In the genomic region with DNA sequence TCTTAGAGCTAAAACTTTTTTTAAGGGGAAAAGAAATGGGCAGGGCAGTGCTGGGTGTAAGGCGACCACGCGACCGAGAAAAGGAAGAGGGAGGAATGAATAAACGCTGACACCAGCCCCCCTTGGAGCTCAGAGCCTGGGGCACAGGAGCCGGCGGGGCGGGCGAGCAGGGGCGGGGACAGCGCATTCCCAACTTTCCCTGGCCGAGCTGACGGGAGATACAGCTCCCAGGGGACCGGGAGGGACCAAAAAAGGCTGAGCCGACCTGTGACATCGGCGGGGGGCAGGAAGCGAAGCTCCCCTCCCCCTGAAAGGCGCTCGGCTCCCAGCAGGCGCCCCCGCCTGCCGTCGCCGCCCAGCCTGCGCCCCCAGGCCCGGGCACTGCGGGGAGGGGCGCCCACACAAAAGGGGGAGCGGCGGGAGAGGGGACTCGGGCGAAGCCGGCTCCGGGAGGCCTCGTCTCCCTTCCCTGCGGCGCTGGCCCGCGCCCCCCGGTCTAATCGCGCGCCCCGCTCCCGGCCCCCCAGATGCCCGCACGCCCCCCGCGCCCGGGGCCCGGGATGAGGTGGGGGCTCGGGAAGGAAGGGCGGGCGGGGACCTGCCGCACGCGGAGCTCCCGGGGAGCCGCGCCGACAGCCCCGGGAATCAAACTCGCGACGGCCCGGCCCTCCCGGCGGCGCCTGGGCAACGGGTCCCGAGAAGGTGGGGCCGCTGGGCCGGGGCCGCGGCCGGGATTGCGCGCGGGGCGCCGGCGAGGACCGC, we compare ENCODE assay signal across 8 cellular contexts. TPM values are rescaled to one million over a fixed set of nuclear protein-coding genes. Genes with fewer than 3 reads are reported as not detected.
DNase-seq lines count a peak whose midpoint lies in the region; ATAC-seq, FAIRE-seq and TF ChIP-seq lines count a peak whose summit lies in the region.

No MANE protein-coding gene starts in this region.

- intact Hi-C loops in Caco-2 (cut with micrococcal nuclease; ENCODE audit: unreplicated experiment), result loop anchor here (1.0 to 2.0 kb wide), 4 partner anchors 8 to 62 kb away; partner anchors contain the start of gene VEZF1
- intact Hi-C loops in mucosa of descending colon (cut with DNase I, micrococcal nuclease), result no loop called here

- H3F3A ChIP-seq in SU-DHL-6 (ENCODE audit: insufficient read depth), result no peaks in the 10 kb centered on the region

- H3K36me3 Mint-ChIP-seq in Caco-2 (ENCODE audit: insufficient read depth, unreplicated experiment), result peaks cover 8% of the 10 kb centered on the region

- no peak overlapping the region for H3K9ac ChIP-seq in SU-DHL-6 (ENCODE audit: low read length)

- no peaks in the 10 kb centered on the region for H3K79me2 ChIP-seq in SU-DHL-6 (ENCODE audit: insufficient read depth, low read length)

- peak overlapping the region; percentile 26 for H3K4me2 ChIP-seq in SU-DHL-6 (ENCODE audit: low read depth, low read length, poor library complexity, severe bottlenecking)

- peak overlapping the region; percentile 69 for H3K4me3 ChIP-seq in Caco-2 (ENCODE audit: low read depth, low read length)
- H3K4me3 ChIP-seq in SU-DHL-6 (ENCODE audit: insufficient read depth, low read length, poor library complexity, severe bottlenecking), result no peak overlapping the region
- peak overlapping the region; percentile 66 to 70 for H3K4me3 ChIP-seq in esophagus (ENCODE audit: low read depth in 1 of 2, low read length in 2 of 2)
- H3K4me3 ChIP-seq in mucosa of descending colon, result peak overlapping the region; percentile 42

- peaks cover 36% of the 10 kb centered on the region for H3K4me1 Mint-ChIP-seq in Caco-2 (ENCODE audit: low read depth, unreplicated experiment)

- POLR2A ChIA-PET in Caco-2 (lab: Charles Lee), result interaction anchor here (0.6 to 1.7 kb wide), 6 partner anchors 43 to 104 kb away, joined by 3 to 9 read pairs (median 6); partner anchors contain the start of gene SRSF1

- peaks cover 53% of the 10 kb centered on the region for H3K4me1 ChIP-seq in Caco-2
- H3K4me1 ChIP-seq in esophagus (ENCODE audit: control insufficient read depth in 2 of 2, insufficient read depth in 2 of 2, low read length in 1 of 2), result peaks cover 3 to 15% of the 10 kb centered on the region in 2 donors
- peaks cover 19% of the 10 kb centered on the region for H3K4me1 ChIP-seq in mucosa of descending colon (ENCODE audit: low read depth)

- CTCF ChIA-PET in Caco-2 (lab: Charles Lee), result interaction anchor here (0.7 to 2.7 kb wide), 9 partner anchors 11 to 93 kb away, joined by 3 to 10 read pairs (median 3); no protein-coding TSS in a partner anchor

- 2% methylated on average over 40 to 84 of the region's 84 CpGs for WGBS in esophagus, 2 donors

- H3K4me3 Mint-ChIP-seq in Caco-2 (ENCODE audit: unreplicated experiment), result peak overlapping the region; percentile 72

- H3K27ac ChIP-seq in SU-DHL-6 (ENCODE audit: low read depth, low read length), result no peak overlapping the region
- H3K27ac ChIP-seq in esophagus (ENCODE audit: low read depth in 2 of 2, low read length in 1 of 2), result peak overlapping the region; percentile 93

- no peaks in the 10 kb centered on the region for H3K36me3 ChIP-seq in Caco-2 (ENCODE audit: control insufficient read depth, insufficient read depth, low read length)
- no peaks in the 10 kb centered on the region for H3K36me3 ChIP-seq in SU-DHL-6 (ENCODE audit: low read length)
- no peaks in the 10 kb centered on the region for H3K36me3 ChIP-seq in esophagus (ENCODE audit: control insufficient read depth in 2 of 2, insufficient read depth in 2 of 2, low read length in 1 of 2)
- H3K36me3 ChIP-seq in mucosa of descending colon (ENCODE audit: low read depth), result no peaks in the 10 kb centered on the region

- peak; percentile 48 for FAIRE-seq in urothelium cell line (lab: Jason Lieb, UNC)

- no peak for TF ChIP-seq CTCF in Caco-2 (IDR thresholded peaks at IDR 0.05; ENCODE audit: insufficient read depth in 1 of 2, low read depth in 1 of 2, low read length in 1 of 2, severe bottlenecking in 1 of 2, unreplicated experiment in 1 of 2)
- TF ChIP-seq CTCF in SU-DHL-6 (IDR thresholded peaks at IDR 0.05; ENCODE audit: insufficient read depth, low read length, poor library complexity, severe bottlenecking), result no peak
- no peak for TF ChIP-seq CTCF in mucosa of descending colon (IDR thresholded peaks at IDR 0.05)

- no peaks in the 10 kb centered on the region for H3K9me3 ChIP-seq in Caco-2
- H3K9me3 ChIP-seq in SU-DHL-6 (ENCODE audit: insufficient read depth, low read length), result no peaks in the 10 kb centered on the region
- H3K9me3 ChIP-seq in esophagus (ENCODE audit: control insufficient read depth in 2 of 2, insufficient read depth in 1 of 2, low read depth in 1 of 2, low read length in 1 of 2), result no peaks in the 10 kb centered on the region
- no peaks in the 10 kb centered on the region for H3K9me3 ChIP-seq in mucosa of descending colon

- ATAC-seq in mucosa of descending colon (peak; percentile 48), HG03025 (IDR thresholded peaks at IDR 0.05; ENCODE audit: low FRiP score, unreplicated experiment) (no peak)

- no peaks in the 10 kb centered on the region for H4K20me1 ChIP-seq in SU-DHL-6 (ENCODE audit: low read depth, low read length)

- peak overlapping the region; percentile 53 for H3K27ac Mint-ChIP-seq in Caco-2 (ENCODE audit: unreplicated experiment)

- DNase-seq in Caco-2, result peak; percentile 66 to 71
- peak; percentile 80 for DNase-seq in HK-2 (ENCODE audit: unreplicated experiment)
- DNase-seq in mucosa of descending colon, result peak; percentile 64 to 77 (median 73)
- peak; percentile 91 for DNase-seq in urothelium cell line (ENCODE audit: low spot score)
- DNase-seq in NK-92 treated with Interleukin-12 subunit alpha and Interleukin-12 subunit beta, amount 100 ng/mL, for 24 hours (lab: John Stamatoyannopoulos, UW), result no peak

- H3K9me2 ChIP-seq in SU-DHL-6 (replicated peaks; ENCODE audit: insufficient read depth, low read length), result no peaks in the 10 kb centered on the region

- H3K27me3 ChIP-seq in Caco-2 (replicated peaks; ENCODE audit: control insufficient read depth, insufficient read depth, low read length), result no peaks in the 10 kb centered on the region
- H3K27me3 ChIP-seq in SU-DHL-6 (ENCODE audit: low read length), result no peaks in the 10 kb centered on the region
- no peaks in the 10 kb centered on the region for H3K27me3 ChIP-seq in esophagus (ENCODE audit: control insufficient read depth in 1 of 2, insufficient read depth in 2 of 2, low read length in 2 of 2)

- no peaks in the 10 kb centered on the region for H3K9me3 Mint-ChIP-seq in Caco-2 (ENCODE audit: unreplicated experiment)

- no peaks in the 10 kb centered on the region for H3K27me3 Mint-ChIP-seq in Caco-2 (ENCODE audit: insufficient read depth, unreplicated experiment)

- BruUV-seq in Caco-2 (replicated peaks; lab: Mats Ljungman, UMichigan), result no TSS peak

- no peak overlapping the region for H2AFZ ChIP-seq in SU-DHL-6 (ENCODE audit: low read depth, low read length, severe bottlenecking)

RNA-seq across cellular contexts. Expression of gene CUEDC1, which starts 0.6 kb away (rescaled TPM):
- 27.5 TPM in 2 replicates for total RNA-seq in Caco-2 (2022)
- polyA plus RNA-seq in esophagus, result 10 to 100 TPM; 19.9 to 31.1 TPM
- total RNA-seq in mucosa of descending colon, result 10 to 100 TPM; 23.5 to 46.8 (median 23.6) TPM

RNA-seq across cellular contexts. Expression of gene VEZF1, which starts 33.5 kb away (rescaled TPM):
- 52.1 and 54.9 TPM in 2 replicates for total RNA-seq in Caco-2 (2022)
- polyA plus RNA-seq in esophagus, result 10 to 100 TPM in 1 of 2 donors, 1 to 10 TPM in 1; 8.8 to 10.6 TPM
- total RNA-seq in mucosa of descending colon, result 100 to 1,000 TPM in 1 of 3 donors, 10 to 100 TPM in 2; 48.1 to 107 (median 48.9) TPM

RNA-seq across cellular contexts. Expression of gene SRSF1, which starts 52.4 kb away (rescaled TPM):
- 308 and 325 TPM in 2 replicates for total RNA-seq in Caco-2 (2022)
- polyA plus RNA-seq in esophagus, result 10 to 100 TPM; 80.7 to 91.7 TPM
- total RNA-seq in mucosa of descending colon, result 100 to 1,000 TPM; 150 to 188 (median 184) TPM
